In genomic region chr3:32586361-32586760, GRCh38 we compare ENCODE assay signal across 18 cellular contexts.
A peak's percentile ranks its signal among the peaks of the same experiment; 100 is the strongest.
DNase-seq lines count a peak whose midpoint lies in the region; ATAC-seq and TF ChIP-seq lines count a peak whose summit lies in the region.
"Had no signal": no experiment of that assay in that cellular context is flagged by ENCODE, and none has a peak within 500 bp of the region (broad histone marks: within the 10 kb centered on the region; RNA-seq: fewer than 3 reads in every experiment).

No MANE protein-coding gene starts in this region.

- H3K4me3 ChIP-seq in HL-60 (replicated peaks; ENCODE audit: insufficient read depth, low read length), result no peak overlapping the region
- H3K4me3 ChIP-seq: MG63, Peyer's patch had no signal

- H3K27ac ChIP-seq in HL-60 (replicated peaks), result peak overlapping the region; percentile 32
- H3K27ac ChIP-seq: 22Rv1, Peyer's patch had no signal

- ATAC-seq in HG03460 (IDR thresholded peaks at IDR 0.05; ENCODE audit: unreplicated experiment), result no peak

- DNase-seq in NCI-H187 treated with DMSO at 0.1 percent for 48 hours (lab: John Stamatoyannopoulos, UW), result peak; percentile 25
- DNase-seq in NCI-H187 (lab: John Stamatoyannopoulos, UW), result no peak
- DNase-seq in HL-60 (ENCODE audit: low read depth in 1 of 2, low spot score in 1 of 2), result peak in 1 of 2 experiments; percentile 69
- peak; percentile 57 for DNase-seq in NCI-H69 (lab: John Stamatoyannopoulos, UW)
- peak; percentile 7 for DNase-seq in midbrain (lab: John Stamatoyannopoulos, UW)
- DNase-seq in NCI-H1048 (lab: John Stamatoyannopoulos, UW), result no peak
- DNase-seq in kidney tubule cell (ENCODE audit: low spot score), result no peak
- DNase-seq: AML-193, MG63, NCI-H1092 treated with DMSO at 0.1 percent for 48 hours, NCI-H146, NCI-H446 treated with DMSO at 0.1 percent for 48 hours, NCI-H774, Peyer's patch, SW 1271, T-helper 2 cell had no signal

- H3K27me3 ChIP-seq in HL-60 (ENCODE audit: insufficient read depth, poor library complexity, severe bottlenecking), result no peaks in the 10 kb centered on the region
- H3K27me3 ChIP-seq: MG63, Peyer's patch had no signal

- TF ChIP-seq CTCF in HL-60 (IDR thresholded peaks at IDR 0.05; ENCODE audit: insufficient read depth, low read length), result no peak

Comparison
In these comparisons a context has a peak if more than half of its experiments do, and no peak if none do; other contexts are left out.
1. DNase-seq: peak in NCI-H187 treated with DMSO at 0.1 percent for 48 hours (single experiment), NCI-H69 (single experiment) and midbrain (single experiment); none in NCI-H187 (0 of 2), NCI-H1048 (single experiment) and kidney tubule cell (single experiment).